ENCODE assay signal across 16 cellular contexts in the genomic region with DNA sequence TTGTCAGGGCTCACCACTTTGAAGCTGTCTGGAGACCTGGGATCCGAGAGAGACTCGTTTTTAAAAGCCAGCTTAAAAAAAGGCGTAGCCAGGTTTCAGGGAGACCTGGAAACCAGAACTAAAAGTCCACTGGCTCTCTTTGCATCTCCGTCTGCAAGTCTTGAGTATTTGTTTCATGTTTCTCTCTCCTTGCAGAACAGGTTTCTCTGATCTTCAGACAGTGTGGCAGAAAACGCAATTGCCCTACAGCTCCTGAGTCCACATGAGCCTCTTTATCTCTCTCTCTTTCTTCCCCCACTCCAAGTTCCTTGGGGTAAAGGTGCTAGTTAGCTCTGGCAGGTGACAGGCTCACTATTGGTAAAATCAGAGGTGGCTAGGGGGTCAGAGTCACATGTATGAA.
DNase-seq lines count a peak whose midpoint lies in the region; ATAC-seq and TF ChIP-seq lines count a peak whose summit lies in the region.
"Had no signal": no experiment of that assay in that cellular context is flagged by ENCODE, and none has a peak within 500 bp of the region (broad histone marks: within the 10 kb centered on the region; RNA-seq: fewer than 3 reads in every experiment).

No MANE protein-coding gene starts in this region.

- peaks cover 9% of the 10 kb centered on the region; the same call in 1 of the 2 replicates for H3K9me2 ChIP-seq in GM23338 (ENCODE audit: insufficient read depth)

- H3K27ac ChIP-seq in GM23338 (ENCODE audit: low read depth) (no peak overlapping the region), muscle layer of duodenum (ENCODE audit: low read length) (peak overlapping the region; percentile 30), thymus (ENCODE audit: low read depth) (peak overlapping the region; percentile 61)
- H3K27ac ChIP-seq: PC-9 had no signal

- H3K4me3 ChIP-seq in GM23338 = no peak overlapping the region
- no peak overlapping the region for H3K4me3 ChIP-seq in epithelial cell of esophagus (ENCODE audit: low read length)
- no peak overlapping the region for H3K4me3 ChIP-seq in muscle layer of duodenum (ENCODE audit: low read depth in 1 of 2, low read length in 2 of 2)
- no peak overlapping the region for H3K4me3 ChIP-seq in thymus (ENCODE audit: low read length)
- H3K4me3 ChIP-seq: HAP-1, lung, PC-9 had no signal

- 73% methylated on average over 5 of the region's 5 CpGs for WGBS in thymus

- peaks cover 10% of the 10 kb centered on the region for H3K27me3 Mint-ChIP-seq in GM23338 (ENCODE audit: insufficient read depth, low read depth, poor library complexity)

- no peak overlapping the region for H3K4me2 ChIP-seq in GM23338
- H3K4me2 ChIP-seq: PC-9 had no signal

- H3F3A ChIP-seq in GM23338 (replicated peaks; ENCODE audit: low read depth) = no peaks in the 10 kb centered on the region

- H3K27ac Mint-ChIP-seq in GM23338 = no peak overlapping the region
- H3K27ac Mint-ChIP-seq: natural killer cell had no signal

- TF ChIP-seq CTCF in GM23338 (conservative IDR thresholded peaks at IDR 0.05; ENCODE audit: low read depth in 2 of 2) (no peak), epithelial cell of esophagus (IDR thresholded peaks at IDR 0.05; ENCODE audit: insufficient read depth, low read depth, low read length, missing control alignments) (no peak)

- H3K36me3 ChIP-seq in GM23338 (ENCODE audit: insufficient read depth) = peaks cover 8% of the 10 kb centered on the region; the same call in 1 of the 2 replicates
- H3K36me3 ChIP-seq in muscle layer of duodenum (ENCODE audit: control insufficient read depth in 1 of 2, insufficient read depth in 2 of 2, low read length in 2 of 2) = no peaks in the 10 kb centered on the region
- no peaks in the 10 kb centered on the region for H3K36me3 ChIP-seq in thymus (ENCODE audit: control insufficient read depth, insufficient read depth)
- H3K36me3 ChIP-seq: HAP-1 had no signal

- no peak overlapping the region for H3K4me3 Mint-ChIP-seq in GM23338
- H3K4me3 Mint-ChIP-seq: natural killer cell had no signal

- H3K4me1 ChIP-seq in GM23338 (ENCODE audit: insufficient read depth) (no peaks in the 10 kb centered on the region; the same call in 1 of the 2 replicates), muscle layer of duodenum (ENCODE audit: control insufficient read depth in 1 of 2, insufficient read depth in 2 of 2, low read length in 2 of 2) (peaks cover 11 to 38% of the 10 kb centered on the region in 2 donors), thymus (ENCODE audit: control insufficient read depth, insufficient read depth, low read length) (no peaks in the 10 kb centered on the region)

- peaks cover 8% of the 10 kb centered on the region; the same call in 1 of the 3 replicates for H3K9me3 Mint-ChIP-seq in GM23338
- H3K9me3 Mint-ChIP-seq: natural killer cell had no signal

- H3K27me3 ChIP-seq in GM23338 (ENCODE audit: insufficient read depth) (no peaks in the 10 kb centered on the region), muscle layer of duodenum (ENCODE audit: low read depth, low read length) (no peaks in the 10 kb centered on the region), thymus (ENCODE audit: control insufficient read depth, insufficient read depth) (no peaks in the 10 kb centered on the region)

- ATAC-seq in GM23338 (no peak), GM21447 (IDR thresholded peaks at IDR 0.05; ENCODE audit: unreplicated experiment) (no peak), HG03442 (IDR thresholded peaks at IDR 0.05; ENCODE audit: unreplicated experiment) (no peak)
- ATAC-seq: natural killer cell had no signal

- 0 out of 2 replicates have a peak overlapping the region, but pooled peaks have one; percentile 18 for H2AFZ ChIP-seq in GM23338
- H2AFZ ChIP-seq: PC-9 had no signal

- H3K4me1 Mint-ChIP-seq in GM23338 = peaks cover 4% of the 10 kb centered on the region; the same call in 2 of the 3 replicates
- H3K4me1 Mint-ChIP-seq: natural killer cell had no signal

- H4K20me1 ChIP-seq in GM23338 (replicated peaks; ENCODE audit: insufficient read depth) = no peaks in the 10 kb centered on the region

- DNase-seq in GM23338 (ENCODE audit: low spot score) (no peak), epithelial cell of esophagus (ENCODE audit: low read depth) (peak; percentile 48), ecto neural progenitor cell (ENCODE audit: low spot score) (no peak), A172 (ENCODE audit: low spot score) (no peak)
- DNase-seq: activated CD4-positive, CD25-positive, alpha-beta regulatory T cell treated with anti-CD3 and anti-CD28 coated beads, Interleukin-2, amount 50 U/mL, for 72 hours; KG1; natural killer cell; NCI-H1092 treated with DMSO at 0.1 percent for 48 hours; NCI-H69 had no signal

- H3K9me3 ChIP-seq in muscle layer of duodenum (ENCODE audit: control insufficient read depth in 1 of 2, low read length in 2 of 2) (no peaks in the 10 kb centered on the region), thymus (ENCODE audit: control insufficient read depth) (no peaks in the 10 kb centered on the region)

- no peaks in the 10 kb centered on the region for H3K79me2 ChIP-seq in GM23338 (replicated peaks; ENCODE audit: insufficient read depth)

- H3K36me3 Mint-ChIP-seq in GM23338 (ENCODE audit: low read depth) = no peaks in the 10 kb centered on the region; the same call in 2 of the 3 replicates
- H3K36me3 Mint-ChIP-seq: natural killer cell had no signal

TF ChIP-seq in GM23338, 12 proteins besides CTCF, POLR2A, EP300 and RAD21 (continues in another document):
- no peak for TF ChIP-seq POLR2AphosphoS5 (IDR thresholded peaks at IDR 0.05; ENCODE audit: low read depth)
- TF ChIP-seq JUNB (IDR thresholded peaks at IDR 0.05; ENCODE audit: unreplicated experiment) = no peak
- TF ChIP-seq ZNF331 (CRISPR knock-in tag; IDR thresholded peaks at IDR 0.05; ENCODE audit: low read depth) = no peak
- no peak for TF ChIP-seq REST (IDR thresholded peaks at IDR 0.05; ENCODE audit: unreplicated experiment)
- TF ChIP-seq ZNF114 (CRISPR knock-in tag; IDR thresholded peaks at IDR 0.05) = no peak
- no peak for TF ChIP-seq NANOG (IDR thresholded peaks at IDR 0.05; ENCODE audit: borderline replicate concordance)
- TF ChIP-seq, protein P1, sequence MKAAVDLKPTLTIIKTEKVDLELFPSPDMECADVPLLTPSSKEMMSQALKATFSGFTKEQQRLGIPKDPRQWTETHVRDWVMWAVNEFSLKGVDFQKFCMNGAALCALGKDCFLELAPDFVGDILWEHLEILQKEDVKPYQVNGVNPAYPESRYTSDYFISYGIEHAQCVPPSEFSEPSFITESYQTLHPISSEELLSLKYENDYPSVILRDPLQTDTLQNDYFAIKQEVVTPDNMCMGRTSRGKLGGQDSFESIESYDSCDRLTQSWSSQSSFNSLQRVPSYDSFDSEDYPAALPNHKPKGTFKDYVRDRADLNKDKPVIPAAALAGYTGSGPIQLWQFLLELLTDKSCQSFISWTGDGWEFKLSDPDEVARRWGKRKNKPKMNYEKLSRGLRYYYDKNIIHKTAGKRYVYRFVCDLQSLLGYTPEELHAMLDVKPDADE (IDR thresholded peaks at IDR 0.05) = no peak
